Comparison of ENCODE assay signal across 8 cellular contexts in genomic region chr3:188954590-188955208, GRCh38.
DNase-seq lines count a peak whose midpoint lies in the region; ATAC-seq and TF ChIP-seq lines count a peak whose summit lies in the region.

No MANE protein-coding gene starts in this region.

- DNase-seq in DND-41 (peak; percentile 81), NCI-H526 (lab: John Stamatoyannopoulos, UW) (peak; percentile 45 to 81), dermis microvascular lymphatic vessel endothelial cell (ENCODE audit: low read depth in 2 of 2) (peak; percentile 55 to 85), lung microvascular endothelial cell (ENCODE audit: low read depth in 2 of 2) (peak; percentile 87 to 90)
- peak; percentile 59 to 87 for DNase-seq in activated CD4-positive, alpha-beta T cell treated with anti-CD3 and anti-CD28 coated beads, Interleukin-2, amount 50 U/mL, for 24 hours (ENCODE audit: low read depth in 1 of 2, low spot score in 1 of 2)
- peak; percentile 45 for DNase-seq in stimulated activated CD8-positive, alpha-beta memory T cell treated with anti-CD3 and anti-CD28 coated beads, Interleukin-15, amount 100 ng/mL, for 1 hour (ENCODE audit: low read depth)

- H3K9ac ChIP-seq in DND-41 (ENCODE audit: low read depth, low read length): no peak overlapping the region

- no peak overlapping the region for H3K27ac ChIP-seq in DND-41 (ENCODE audit: low read length)

- H3K4me2 ChIP-seq in DND-41 (ENCODE audit: insufficient read depth, low read length): no peak overlapping the region

- H3K36me3 ChIP-seq in DND-41 (ENCODE audit: insufficient read depth, low read length): no peaks in the 10 kb centered on the region

- H3K4me3 ChIP-seq in DND-41 (ENCODE audit: low read depth in 1 of 2, low read length in 2 of 2): no peak overlapping the region

- ATAC-seq in DND-41 (ENCODE audit: insufficient read depth, low read depth) (peak; percentile 95), HG03280 (IDR thresholded peaks at IDR 0.05; ENCODE audit: unreplicated experiment) (peak; percentile 60), GM21367 (IDR thresholded peaks at IDR 0.05; ENCODE audit: unreplicated experiment) (no peak)

- no peaks in the 10 kb centered on the region for H3K9me3 ChIP-seq in DND-41 (ENCODE audit: insufficient read depth, low read length, severe bottlenecking)

- H3K4me1 ChIP-seq in DND-41 (ENCODE audit: insufficient read depth, low read length): no peaks in the 10 kb centered on the region

- no peak overlapping the region for H2AFZ ChIP-seq in DND-41 (ENCODE audit: low read depth, low read length)

- no peaks in the 10 kb centered on the region for H3K79me2 ChIP-seq in DND-41 (ENCODE audit: insufficient read depth, low read length)

- H3K27me3 ChIP-seq in DND-41 (ENCODE audit: insufficient read depth, low read length, poor library complexity): no peaks in the 10 kb centered on the region

- H4K20me1 ChIP-seq in DND-41 (ENCODE audit: insufficient read depth, low read length): no peaks in the 10 kb centered on the region

- peak; percentile 99 for TF ChIP-seq CTCF in DND-41 (IDR thresholded peaks at IDR 0.05; ENCODE audit: borderline replicate concordance, extremely low read depth, low read length, poor library complexity, severe bottlenecking)
